9 cellular contexts compared by ENCODE assay signal in genomic region chr22:45638834-45639746, GRCh38. TPM values are rescaled to one million over a fixed set of nuclear protein-coding genes. Genes with fewer than 3 reads are reported as not detected.
DNase-seq lines count a peak whose midpoint lies in the region; ATAC-seq and TF ChIP-seq lines count a peak whose summit lies in the region.
"Had no signal": no experiment of that assay in that cellular context is flagged by ENCODE, and none has a peak within 500 bp of the region (broad histone marks: within the 10 kb centered on the region; RNA-seq: fewer than 3 reads in every experiment).

No MANE protein-coding gene starts in this region.

- H3K27ac Mint-ChIP-seq in nephron progenitor cell, result no peak overlapping the region
- no peak overlapping the region for H3K27ac Mint-ChIP-seq in activated CD4-positive, alpha-beta T cell treated with anti-CD3 and anti-CD28 coated beads for 36 hours

- no peaks in the 10 kb centered on the region for H3K36me3 ChIP-seq in right lobe of liver

- intact Hi-C loops in right lobe of liver (cut with DNase I), result no loop called here
- intact Hi-C loops in activated CD4-positive, alpha-beta T cell treated with anti-CD3 and anti-CD28 coated beads for 36 hours (cut with DNase I, micrococcal nuclease), result no loop called here

- no peaks in the 10 kb centered on the region for H3K4me1 ChIP-seq in right lobe of liver

- WGBS in right lobe of liver (ENCODE audit: insufficient coverage, low coverage, low lambda C conversion rate, missing lambda C conversion rate), result 50% methylated on average over 8 of the region's 21 CpGs

- no peak for TF ChIP-seq CTCF in astrocyte of the spinal cord (IDR thresholded peaks at IDR 0.05; ENCODE audit: low read depth, low read length)
- TF ChIP-seq CTCF in right lobe of liver (IDR thresholded peaks at IDR 0.05), result no peak
- TF ChIP-seq CTCF in nephron progenitor cell (IDR thresholded peaks at IDR 0.05), result no peak

- no peaks in the 10 kb centered on the region for H3K27me3 ChIP-seq in right lobe of liver

- TF ChIP-seq POLR2A in right lobe of liver (IDR thresholded peaks at IDR 0.05), result no peak

- in situ Hi-C loops in astrocyte of the spinal cord (cut with HindIII; ENCODE audit: low sequenced_read_pairs), result no loop called here

- ATAC-seq in right lobe of liver, result peak; percentile 58 to 72 (median 64)
- ATAC-seq in activated CD4-positive, alpha-beta T cell treated with anti-CD3 and anti-CD28 coated beads for 36 hours, result no peak

- no peak overlapping the region for H3K4me3 Mint-ChIP-seq in nephron progenitor cell
- no peak overlapping the region for H3K4me3 Mint-ChIP-seq in activated CD4-positive, alpha-beta T cell treated with anti-CD3 and anti-CD28 coated beads for 36 hours

- peaks cover 20% of the 10 kb centered on the region for H3K4me1 Mint-ChIP-seq in nephron progenitor cell
- no peaks in the 10 kb centered on the region for H3K4me1 Mint-ChIP-seq in activated CD4-positive, alpha-beta T cell treated with anti-CD3 and anti-CD28 coated beads for 36 hours

- CTCF ChIA-PET in activated CD4-positive, alpha-beta T cell treated with anti-CD3 and anti-CD28 coated beads for 36 hours (lab: Charles Lee), result no interaction called here

- no peaks in the 10 kb centered on the region for H3K9me3 ChIP-seq in right lobe of liver

- DNase-seq in COLO668 (lab: John Stamatoyannopoulos, UW; ENCODE audit: unreplicated experiment), result peak; percentile 29
- DNase-seq in LoVo (ENCODE audit: low spot score), result peak; percentile 79
- peak; percentile 23 for DNase-seq in astrocyte of the spinal cord (ENCODE audit: low read depth, low spot score)
- DNase-seq in right lobe of liver, result peak in 2 of 3 donors; percentile 40 to 50
- DNase-seq in nephron progenitor cell, result no peak
- DNase-seq in NCI-H128 (lab: John Stamatoyannopoulos, UW; ENCODE audit: unreplicated experiment), result no peak
- no peak for DNase-seq in activated CD4-positive, alpha-beta T cell treated with anti-CD3 and anti-CD28 coated beads for 36 hours
- no peak for DNase-seq in NCI-H1436 treated with DMSO at 0.1 percent for 48 hours (lab: John Stamatoyannopoulos, UW)
- DNase-seq: midbrain had no signal

- H3K9me3 Mint-ChIP-seq in nephron progenitor cell, result no peaks in the 10 kb centered on the region
- H3K9me3 Mint-ChIP-seq in activated CD4-positive, alpha-beta T cell treated with anti-CD3 and anti-CD28 coated beads for 36 hours (ENCODE audit: low read depth), result no peaks in the 10 kb centered on the region

- peaks cover 63% of the 10 kb centered on the region for H3K27me3 Mint-ChIP-seq in nephron progenitor cell (ENCODE audit: low read depth, poor library complexity)
- peaks cover 28% of the 10 kb centered on the region for H3K27me3 Mint-ChIP-seq in activated CD4-positive, alpha-beta T cell treated with anti-CD3 and anti-CD28 coated beads for 36 hours

- POLR2A ChIA-PET in activated CD4-positive, alpha-beta T cell treated with anti-CD3 and anti-CD28 coated beads for 36 hours (lab: Charles Lee), result no interaction called here

- H3K36me3 Mint-ChIP-seq in nephron progenitor cell (ENCODE audit: low read depth), result no peaks in the 10 kb centered on the region
- H3K36me3 Mint-ChIP-seq in activated CD4-positive, alpha-beta T cell treated with anti-CD3 and anti-CD28 coated beads for 36 hours (ENCODE audit: low read depth), result no peaks in the 10 kb centered on the region

- H3K4me3 ChIP-seq in astrocyte of the spinal cord (ENCODE audit: low read depth, low read length) (no peak overlapping the region), right lobe of liver (no peak overlapping the region)

- H3K27ac ChIP-seq in right lobe of liver, result no peak overlapping the region

RNA-seq across cellular contexts. Expression of gene ATXN10, which starts 32.5 kb away (rescaled TPM):
- total RNA-seq in right lobe of liver, result 100 to 1,000 TPM in 1 of 6 experiments, 10 to 100 TPM in 5; 70.0 to 118 (median 84.3) TPM
- 100 to 1,000 TPM in 1 of 2 experiments, 10 to 100 TPM in 1; 87.1 to 101 TPM for total RNA-seq in activated CD4-positive, alpha-beta T cell treated with anti-CD3 and anti-CD28 coated beads for 36 hours

Comparison
In these comparisons a context has a peak if more than half of its experiments do, and no peak if none do; other contexts are left out.
1. DNase-seq: peak in COLO668 (single experiment), LoVo (single experiment), astrocyte of the spinal cord (single experiment) and right lobe of liver (2 of 3); none in nephron progenitor cell (single experiment), NCI-H128 (single experiment), activated CD4-positive, alpha-beta T cell treated with anti-CD3 and anti-CD28 coated beads for 36 hours (single experiment) and NCI-H1436 treated with DMSO at 0.1 percent for 48 hours (single experiment).